Comparison of ENCODE assay signal across 23 cellular contexts in genomic region chr1:38452246-38452645, GRCh38.
"Had no signal": no experiment of that assay in that cellular context is flagged by ENCODE, and none has a peak within 500 bp of the region (broad histone marks: within the 10 kb centered on the region; RNA-seq: fewer than 3 reads in every experiment).

No MANE protein-coding gene starts in this region.

- H3K79me2 ChIP-seq: hepatocyte, parathyroid adenoma had no signal

- H2AFZ ChIP-seq: hepatocyte, parathyroid adenoma had no signal

- H3K9me3 Mint-ChIP-seq: activated CD4-positive, alpha-beta memory T cell treated with anti-CD3 and anti-CD28 coated beads for 36 hours; activated naive CD4-positive, alpha-beta T cell treated with anti-CD3 and anti-CD28 coated beads for 36 hours; activated naive CD8-positive, alpha-beta T cell treated with anti-CD3 and anti-CD28 coated beads, Interleukin-2, amount 10 ng/mL, durations not matched to agents 7 days and 5 days; effector memory CD8-positive, alpha-beta T cell; naive thymus-derived CD8-positive, alpha-beta T cell; type B pancreatic cell had no signal

- H3K4me3 ChIP-seq: body of pancreas, hepatocyte, lower lobe of right lung, testis, vagina had no signal

- H3K36me3 ChIP-seq: lower lobe of right lung, vagina had no signal

- H3K9ac ChIP-seq: parathyroid adenoma had no signal

- H3K27ac Mint-ChIP-seq: activated CD4-positive, alpha-beta memory T cell treated with anti-CD3 and anti-CD28 coated beads for 36 hours; activated naive CD4-positive, alpha-beta T cell treated with anti-CD3 and anti-CD28 coated beads for 36 hours; activated naive CD8-positive, alpha-beta T cell treated with anti-CD3 and anti-CD28 coated beads, Interleukin-2, amount 10 ng/mL, durations not matched to agents 7 days and 5 days; effector memory CD8-positive, alpha-beta T cell; immature natural killer cell; naive thymus-derived CD8-positive, alpha-beta T cell; type B pancreatic cell had no signal

- H3K4me2 ChIP-seq: hepatocyte had no signal

- H3K36me3 Mint-ChIP-seq: activated CD4-positive, alpha-beta memory T cell treated with anti-CD3 and anti-CD28 coated beads for 36 hours; activated naive CD8-positive, alpha-beta T cell treated with anti-CD3 and anti-CD28 coated beads, Interleukin-2, amount 10 ng/mL, durations not matched to agents 7 days and 5 days; immature natural killer cell; naive thymus-derived CD8-positive, alpha-beta T cell; type B pancreatic cell had no signal

- H3K4me1 Mint-ChIP-seq: activated naive CD8-positive, alpha-beta T cell treated with anti-CD3 and anti-CD28 coated beads, Interleukin-2, amount 10 ng/mL, durations not matched to agents 7 days and 5 days; immature natural killer cell had no signal

- H3K27ac ChIP-seq: body of pancreas, hepatocyte, lower lobe of right lung, neutrophil, parathyroid adenoma, testis, vagina had no signal

- H3K27me3 ChIP-seq: body of pancreas, hepatocyte, neutrophil, testis, vagina had no signal

- DNase-seq: activated CD4-positive, alpha-beta memory T cell treated with anti-CD3 and anti-CD28 coated beads for 36 hours; activated CD4-positive, alpha-beta T cell treated with anti-CD3 and anti-CD28 coated beads for 48 hours; activated CD4-positive, CD25-positive, alpha-beta regulatory T cell; activated naive CD4-positive, alpha-beta T cell treated with anti-CD3 and anti-CD28 coated beads for 36 hours; activated naive CD8-positive, alpha-beta T cell treated with anti-CD3 and anti-CD28 coated beads, Interleukin-2, amount 10 ng/mL, durations not matched to agents 7 days and 5 days; activated T-cell treated with anti-CD3 and anti-CD28 coated beads, Interleukin-2, amount 50 U/mL, for 48 hours; effector memory CD8-positive, alpha-beta T cell; glutamatergic neuron; immature natural killer cell; lower lobe of right lung; naive thymus-derived CD8-positive, alpha-beta T cell; small intestine; stimulated activated CD4-positive, alpha-beta T cell treated with anti-CD3 and anti-CD28 coated beads, Interleukin-2, amount 100 ng/mL, for 48 hours; stimulated activated CD8-positive, alpha-beta memory T cell treated with anti-CD3 and anti-CD28 coated beads, Interleukin-4, amount 100 ng/mL, for 48 hours; stimulated activated naive CD4-positive, alpha-beta T cell; T-helper 2 cell; testis had no signal

- H3K4me1 ChIP-seq: body of pancreas, parathyroid adenoma, testis, vagina had no signal

- H3K4me3 Mint-ChIP-seq: activated CD4-positive, alpha-beta memory T cell treated with anti-CD3 and anti-CD28 coated beads for 36 hours; activated naive CD4-positive, alpha-beta T cell treated with anti-CD3 and anti-CD28 coated beads for 36 hours; activated naive CD8-positive, alpha-beta T cell treated with anti-CD3 and anti-CD28 coated beads, Interleukin-2, amount 10 ng/mL, durations not matched to agents 7 days and 5 days; effector memory CD8-positive, alpha-beta T cell; immature natural killer cell; naive thymus-derived CD8-positive, alpha-beta T cell; type B pancreatic cell had no signal

- H3K9me3 ChIP-seq: body of pancreas, lower lobe of right lung, neutrophil, testis, vagina had no signal
